ENCODE assay signal across 2 cellular contexts in genomic region chrX:44844204-44844603, GRCh38.
A peak's percentile ranks its signal among the peaks of the same experiment; 100 is the strongest.
TF ChIP-seq lines count a peak whose summit lies in the region.

No MANE protein-coding gene starts in this region.

TF ChIP-seq in IMR-90, 13 proteins besides CTCF, POLR2A, EP300 and RAD21:
- TF ChIP-seq NFE2L2 (IDR thresholded peaks at IDR 0.05; ENCODE audit: low read depth, low read length), result no peak
- TF ChIP-seq FOS (IDR thresholded peaks at IDR 0.05; ENCODE audit: low read depth, low read length), result no peak
- TF ChIP-seq MAFK (IDR thresholded peaks at IDR 0.05; ENCODE audit: low read depth, low read length), result no peak
- TF ChIP-seq SMC3 (IDR thresholded peaks at IDR 0.05; ENCODE audit: low read depth, low read length), result no peak

TF ChIP-seq in K562, 482 proteins besides CTCF, POLR2A, EP300 and RAD21:
- TF ChIP-seq TBP (optimal IDR thresholded peaks at IDR 0.05; ENCODE audit: low read depth, low read length), result peak; percentile 4
- TF ChIP-seq MBD2 (IDR thresholded peaks at IDR 0.05; ENCODE audit: borderline replicate concordance, low read depth), result no peak
- peak in 1 of 2 experiments; percentile 91; a peak in 2 of 4 replicates for TF ChIP-seq MLLT1 (IDR thresholded peaks at IDR 0.05)
- no peak for TF ChIP-seq PML (IDR thresholded peaks at IDR 0.05; ENCODE audit: low read length)
- TF ChIP-seq TAF15 (IDR thresholded peaks at IDR 0.05; ENCODE audit: low read depth, low read length), result no peak
- TF ChIP-seq ZBTB33 (CRISPR knock-in tag; IDR thresholded peaks at IDR 0.05), result peak; percentile 63
- TF ChIP-seq HMGN3 (IDR thresholded peaks at IDR 0.05; ENCODE audit: borderline replicate concordance, extremely low read depth, insufficient read length, low read depth, low read length), result no peak
- peak; percentile 83; the same call in 1 of the 2 replicates for TF ChIP-seq THRAP3 (IDR thresholded peaks at IDR 0.05; ENCODE audit: borderline replicate concordance)
- no peak for TF ChIP-seq TGIF2 (CRISPR knock-in tag; IDR thresholded peaks at IDR 0.05)
